ENCODE assay signal across 21 cellular contexts in the genomic region with DNA sequence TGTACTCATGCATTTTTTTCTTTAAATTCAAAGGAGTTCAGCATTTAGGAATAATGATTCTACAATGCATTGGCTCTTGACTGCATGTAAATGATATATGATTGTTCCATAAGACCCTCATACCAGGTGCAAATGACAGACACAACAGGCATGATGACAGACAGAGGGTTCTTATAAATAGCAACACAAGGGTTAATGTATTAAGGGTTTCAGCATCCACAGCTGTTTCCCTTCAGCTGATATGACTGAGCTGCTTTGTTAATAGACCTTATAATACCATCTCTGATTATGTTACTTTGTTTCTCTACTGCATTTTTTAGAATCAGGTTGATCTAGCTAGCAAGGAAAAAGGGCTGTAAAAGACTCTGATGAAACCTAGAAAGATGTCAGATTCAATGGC.
DNase-seq lines count a peak whose midpoint lies in the region; ATAC-seq and TF ChIP-seq lines count a peak whose summit lies in the region.
"Had no signal": no experiment of that assay in that cellular context is flagged by ENCODE, and none has a peak within 500 bp of the region (broad histone marks: within the 10 kb centered on the region; RNA-seq: fewer than 3 reads in every experiment).

No MANE protein-coding gene starts in this region.

- H3K4me3 Mint-ChIP-seq in nephron = peak overlapping the region in 1 of 3 experiments; percentile 64
- H3K4me3 Mint-ChIP-seq in activated CD8-positive, alpha-beta T cell treated with anti-CD3 and anti-CD28 coated beads for 36 hours = no peak overlapping the region
- H3K4me3 Mint-ChIP-seq: CD8-positive, alpha-beta memory T cell had no signal

- H3K4me2 ChIP-seq in DOHH2 (ENCODE audit: low read length) = peak overlapping the region; percentile 33
- H3K4me2 ChIP-seq: PC-9 had no signal

- peaks cover 47% of the 10 kb centered on the region for H3K4me1 Mint-ChIP-seq in nephron
- H3K4me1 Mint-ChIP-seq in activated CD8-positive, alpha-beta T cell treated with anti-CD3 and anti-CD28 coated beads for 36 hours (ENCODE audit: low read depth) = no peaks in the 10 kb centered on the region
- H3K4me1 Mint-ChIP-seq: CD8-positive, alpha-beta memory T cell had no signal

- CTCF ChIA-PET in activated CD8-positive, alpha-beta T cell treated with anti-CD3 and anti-CD28 coated beads for 36 hours (lab: Charles Lee) = interaction anchor here (1.3 kb wide), 1 partner anchor 13 kb away, joined by 4 read pairs; no protein-coding TSS in a partner anchor

- no peaks in the 10 kb centered on the region for H3K36me3 Mint-ChIP-seq in nephron (ENCODE audit: low read depth)
- no peaks in the 10 kb centered on the region for H3K36me3 Mint-ChIP-seq in activated CD8-positive, alpha-beta T cell treated with anti-CD3 and anti-CD28 coated beads for 36 hours (ENCODE audit: low read depth)
- H3K36me3 Mint-ChIP-seq: CD8-positive, alpha-beta memory T cell had no signal

- H3K27ac ChIP-seq in DOHH2 (ENCODE audit: low read depth, low read length) = peak overlapping the region; percentile 49
- H3K27ac ChIP-seq: C4-2B, PC-9, SK-N-MC had no signal

- no peaks in the 10 kb centered on the region for H3K27me3 Mint-ChIP-seq in nephron (ENCODE audit: low read depth)
- H3K27me3 Mint-ChIP-seq in activated CD8-positive, alpha-beta T cell treated with anti-CD3 and anti-CD28 coated beads for 36 hours = no peaks in the 10 kb centered on the region

- H3K27ac Mint-ChIP-seq in nephron = peak overlapping the region; percentile 78 to 86 (median 83)
- H3K27ac Mint-ChIP-seq in activated CD8-positive, alpha-beta T cell treated with anti-CD3 and anti-CD28 coated beads for 36 hours = no peak overlapping the region
- H3K27ac Mint-ChIP-seq: CD8-positive, alpha-beta memory T cell had no signal

- no peaks in the 10 kb centered on the region for H3K79me2 ChIP-seq in DOHH2 (ENCODE audit: control insufficient read depth, low read length)

- DNase-seq in NCI-H1092 treated with DMSO at 0.1 percent for 48 hours (lab: John Stamatoyannopoulos, UW) (peak; percentile 46), NCI-H1092 (lab: John Stamatoyannopoulos, UW) (no peak)
- DNase-seq in activated CD8-positive, alpha-beta T cell treated with anti-CD3 and anti-CD28 coated beads for 36 hours = no peak
- DNase-seq: 8988T; AML-193; Calu3; CD8-positive, alpha-beta memory T cell; EL; GF-D8; H7; KBM-7; NCI-H526; PC-9; RPMI8226; T-helper 2 cell had no signal

- H3K36me3 ChIP-seq in DOHH2 (ENCODE audit: control insufficient read depth, low read length) = no peaks in the 10 kb centered on the region

- POLR2A ChIA-PET in activated CD8-positive, alpha-beta T cell treated with anti-CD3 and anti-CD28 coated beads for 36 hours (lab: Charles Lee) = no interaction called here

- H3F3A ChIP-seq in DOHH2 (ENCODE audit: control insufficient read depth, insufficient read depth) = peaks cover 7% of the 10 kb centered on the region; the same call in 1 of the 2 replicates

- H3K4me3 ChIP-seq in DOHH2 (ENCODE audit: low read length) = peak overlapping the region; percentile 11; the same call in 1 of the 2 replicates
- H3K4me3 ChIP-seq: PC-9, SK-N-MC had no signal

- peaks cover 2% of the 10 kb centered on the region for H3K9me3 Mint-ChIP-seq in nephron
- no peaks in the 10 kb centered on the region for H3K9me3 Mint-ChIP-seq in activated CD8-positive, alpha-beta T cell treated with anti-CD3 and anti-CD28 coated beads for 36 hours

- H4K20me1 ChIP-seq in DOHH2 (ENCODE audit: control insufficient read depth, insufficient read depth, low read depth, low read length) = no peaks in the 10 kb centered on the region

- H3K27me3 ChIP-seq in DOHH2 (ENCODE audit: control insufficient read depth, low read length) = no peaks in the 10 kb centered on the region

- H3K9me3 ChIP-seq in DOHH2 (ENCODE audit: control insufficient read depth, insufficient read depth, low read length) = no peaks in the 10 kb centered on the region

- H3K9me2 ChIP-seq in DOHH2 (replicated peaks; ENCODE audit: control insufficient read depth, low read length) = no peaks in the 10 kb centered on the region

- peaks cover 74% of the 10 kb centered on the region for H3K4me1 ChIP-seq in DOHH2 (ENCODE audit: control insufficient read depth, low read length)

- TF ChIP-seq CTCF in DOHH2 (IDR thresholded peaks at IDR 0.05; ENCODE audit: low read depth, low read length, poor library complexity, severe bottlenecking) (no peak), nephron (IDR thresholded peaks at IDR 0.05; ENCODE audit: unreplicated experiment in 3 of 3) (no peak)
- no peak for TF ChIP-seq CTCF in activated CD8-positive, alpha-beta T cell treated with anti-CD3 and anti-CD28 coated beads for 36 hours (IDR thresholded peaks at IDR 0.05)

- ATAC-seq in HG03354 (IDR thresholded peaks at IDR 0.05; ENCODE audit: poor library complexity, severe bottlenecking, unreplicated experiment) (peak; percentile 47), esophagus mucosa (no peak)
- no peak for ATAC-seq in activated CD8-positive, alpha-beta T cell treated with anti-CD3 and anti-CD28 coated beads for 36 hours

- intact Hi-C loops in activated CD8-positive, alpha-beta T cell treated with anti-CD3 and anti-CD28 coated beads for 36 hours (cut with micrococcal nuclease) = no loop called here
